34 cellular contexts compared by ENCODE assay signal in the genomic region with DNA sequence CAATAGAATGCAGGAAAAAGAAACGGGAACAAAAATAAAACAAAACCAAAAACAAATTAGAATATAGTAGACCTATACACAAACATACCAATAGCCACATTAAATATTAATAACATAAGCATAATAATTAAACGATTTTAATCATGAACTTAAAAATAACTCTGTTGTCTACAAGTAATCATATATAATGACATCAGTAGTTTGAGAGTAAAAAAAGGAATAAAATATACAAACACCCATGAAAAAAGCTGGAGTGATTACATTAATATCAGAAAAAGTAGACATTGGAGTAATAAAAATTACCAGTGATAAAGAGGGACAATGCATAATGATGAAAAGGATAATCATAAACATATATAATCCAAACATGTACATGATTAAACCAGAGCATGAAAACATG.
"Had no signal": no experiment of that assay in that cellular context is flagged by ENCODE, and none has a peak within 500 bp of the region (broad histone marks: within the 10 kb centered on the region; RNA-seq: fewer than 3 reads in every experiment).

No MANE protein-coding gene starts in this region.

- ATAC-seq: activated naive CD4-positive, alpha-beta T cell treated with anti-CD3 and anti-CD28 coated beads, Interleukin-2, amount 50 U/mL, for 72 hours; activated naive CD8-positive, alpha-beta T cell treated with anti-CD3 and anti-CD28 coated beads, Interleukin-2, amount 50 U/mL, for 24 hours; activated T-cell treated with anti-CD3 and anti-CD28 coated beads, Interleukin-2, amount 50 U/mL, for 4 hours; activated T-cell treated with anti-CD3 and anti-CD28 coated beads, Interleukin-2, amount 50 U/mL, for 72 hours; activated T-helper 17 cell treated with anti-CD3 and anti-CD28 coated beads, Interleukin-2, amount 50 U/mL, for 72 hours; body of pancreas had no signal

- H3K27ac ChIP-seq: adrenal gland, ascending aorta, body of pancreas, brain microvascular endothelial cell, breast epithelium, cardiac muscle cell had no signal

- H3K36me3 ChIP-seq: adrenal gland, ascending aorta, brain microvascular endothelial cell, breast epithelium, cardiac muscle cell had no signal

- H3K9me3 ChIP-seq: adrenal gland, ascending aorta, body of pancreas, breast epithelium had no signal

- FAIRE-seq: astrocyte, bronchial epithelial cell had no signal

- DNase-seq: activated effector memory CD4-positive, alpha-beta T cell treated with anti-CD3 and anti-CD28 coated beads, Interleukin-2, amount 50 U/mL, for 16 hours; activated effector memory CD4-positive, alpha-beta T cell treated with Interleukin-2 at 50 U/mL for 16 hours; activated gamma-delta T cell; activated gamma-delta T cell treated with Interleukin-2 at 50 U/mL for 16 hours; activated naive CD4-positive, alpha-beta T cell; activated naive CD4-positive, alpha-beta T cell treated with anti-CD3 and anti-CD28 coated beads for 36 hours; activated naive CD4-positive, alpha-beta T cell treated with anti-CD3 and anti-CD28 coated beads, Interleukin-2, amount 10 ng/mL, durations not matched to agents 7 days and 5 days; activated naive CD4-positive, alpha-beta T cell treated with anti-CD3 and anti-CD28 coated beads, Interleukin-2, amount 50 U/mL, for 16 hours; activated naive CD4-positive, alpha-beta T cell treated with Interleukin-2 at 50 U/mL for 16 hours; activated naive CD8-positive, alpha-beta T cell treated with anti-CD3 and anti-CD28 coated beads for 36 hours; activated naive CD8-positive, alpha-beta T cell treated with anti-CD3 and anti-CD28 coated beads, Interleukin-2, amount 10 ng/mL, durations not matched to agents 7 days and 5 days; activated naive CD8-positive, alpha-beta T cell treated with anti-CD3 and anti-CD28 coated beads, Interleukin-2, amount 50 U/mL, for 24 hours; activated T-cell treated with anti-CD3 and anti-CD28 coated beads, Interleukin-2, amount 50 U/mL, for 1 hour; activated T-cell treated with anti-CD3 and anti-CD28 coated beads, Interleukin-2, amount 50 U/mL, for 24 hours; activated T-cell treated with anti-CD3 and anti-CD28 coated beads, Interleukin-2, amount 50 U/mL, for 4 hours; activated T-cell treated with anti-CD3 and anti-CD28 coated beads, Interleukin-2, amount 50 U/mL, for 48 hours; activated T-cell treated with anti-CD3 and anti-CD28 coated beads, Interleukin-2, amount 50 U/mL, for 72 hours; adrenal gland; amniotic stem cell; amygdala; anterior cingulate cortex; aorta; body of pancreas; brain microvascular endothelial cell; caudate nucleus; central memory CD4-positive, alpha-beta T cell; cerebellar nuclear complex had no signal

- H3K27me3 ChIP-seq: adrenal gland, ascending aorta, body of pancreas, brain microvascular endothelial cell, breast epithelium, cardiac muscle cell had no signal

- H3K4me3 ChIP-seq: adrenal gland, ascending aorta, body of pancreas, breast epithelium, cardiac muscle cell had no signal

- H3K4me1 ChIP-seq: adrenal gland, ascending aorta, body of pancreas, breast epithelium had no signal
